Comparison of ENCODE assay signal across 14 cellular contexts in the genomic region with DNA sequence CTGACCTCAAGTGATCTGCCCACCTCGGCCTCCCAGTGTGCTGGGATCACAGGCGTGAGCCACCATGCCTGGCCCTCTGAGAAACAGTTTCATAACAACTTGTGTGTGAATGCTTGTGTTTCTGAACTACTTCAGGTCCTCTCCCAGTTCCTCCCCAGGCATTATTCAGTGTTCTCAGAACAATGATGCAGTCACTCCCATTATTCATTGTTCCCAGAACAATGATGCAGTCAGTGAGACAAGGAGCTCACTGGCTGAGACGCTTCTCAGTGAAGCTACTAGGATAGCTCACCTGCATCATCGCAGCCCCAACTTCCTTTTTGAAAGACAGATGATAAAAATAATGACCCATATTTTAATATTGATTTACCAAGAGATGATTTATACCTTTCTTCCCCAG.
"Had no signal": no experiment of that assay in that cellular context is flagged by ENCODE, and none has a peak within 500 bp of the region (broad histone marks: within the 10 kb centered on the region; RNA-seq: fewer than 3 reads in every experiment).

No MANE protein-coding gene starts in this region.

- H3K36me3 ChIP-seq: gastrocnemius medialis, prostate gland, right lobe of liver, spleen, suprapubic skin had no signal

- ATAC-seq: gastrocnemius medialis, right lobe of liver, WTC11 had no signal

- H3K9me3 ChIP-seq: gastrocnemius medialis, prostate gland, right lobe of liver, spleen, suprapubic skin had no signal

- DNase-seq: activated CD4-positive, alpha-beta T cell treated with anti-CD3 and anti-CD28 coated beads, Interleukin-2, amount 10 ng/mL, durations not matched to agents 7 days and 5 days; activated CD8-positive, alpha-beta memory T cell treated with anti-CD3 and anti-CD28 coated beads for 24 hours; activated naive CD4-positive, alpha-beta T cell treated with anti-CD3 and anti-CD28 coated beads for 36 hours; endodermal cell; gastrocnemius medialis; naive B cell; right lobe of liver; spleen; stimulated activated CD4-positive, alpha-beta T cell treated with anti-CD3 and anti-CD28 coated beads, Interleukin-2, amount 100 ng/mL, for 24 hours; stimulated activated naive CD4-positive, alpha-beta T cell had no signal

- H3K27me3 ChIP-seq: gastrocnemius medialis, right lobe of liver, spleen, suprapubic skin had no signal

- H3K4me3 ChIP-seq: gastrocnemius medialis, prostate gland, right lobe of liver, SK-N-MC, spleen, suprapubic skin had no signal

- H3K4me1 ChIP-seq: prostate gland, suprapubic skin had no signal

- H3K27ac ChIP-seq: prostate gland, right lobe of liver, SK-N-MC, spleen, suprapubic skin had no signal
